17 cellular contexts compared by ENCODE assay signal in the genomic region with DNA sequence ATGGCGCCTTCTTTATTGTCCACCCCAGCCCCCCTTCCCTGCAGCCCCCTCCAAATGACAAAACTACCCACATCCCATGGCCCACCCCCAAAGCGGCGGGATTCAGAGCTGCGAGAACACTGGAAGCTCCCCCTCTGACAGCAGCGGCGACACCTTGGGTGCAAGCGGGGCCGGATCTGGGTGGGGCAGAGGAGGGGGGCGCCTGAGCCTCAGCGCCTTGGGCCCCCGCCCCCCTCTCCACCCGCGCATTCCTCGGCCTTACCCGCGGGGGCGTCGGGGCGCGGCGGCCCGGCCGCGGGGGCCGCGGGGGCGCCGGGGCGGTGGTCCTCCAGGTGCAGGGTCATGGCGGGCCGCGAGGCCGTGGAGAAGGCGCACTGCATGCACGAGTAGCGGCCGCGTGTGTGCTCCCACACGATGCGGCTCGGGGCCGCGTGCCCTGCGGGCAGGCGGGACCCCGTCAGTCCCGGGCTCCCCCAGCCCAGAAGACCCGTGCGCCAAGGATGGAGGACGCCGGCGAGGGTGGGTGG. TPM values are rescaled to one million over a fixed set of nuclear protein-coding genes. Genes with fewer than 3 reads are reported as not detected.
DNase-seq lines count a peak whose midpoint lies in the region; ATAC-seq and TF ChIP-seq lines count a peak whose summit lies in the region.
"Had no signal": no experiment of that assay in that cellular context is flagged by ENCODE, and none has a peak within 500 bp of the region (broad histone marks: within the 10 kb centered on the region; RNA-seq: fewer than 3 reads in every experiment).

No MANE protein-coding gene starts in this region.

- no peak for ATAC-seq in psoas muscle
- ATAC-seq: CD8-positive, alpha-beta T cell had no signal

- TF ChIP-seq CTCF in psoas muscle (IDR thresholded peaks at IDR 0.05), result no peak

- H3K27ac ChIP-seq in HUES6 (ENCODE audit: low read depth, low read length), result no peak overlapping the region
- no peak overlapping the region for H3K27ac ChIP-seq in neuronal stem cell (replicated peaks; ENCODE audit: low read length)
- H3K27ac ChIP-seq in psoas muscle, result no peak overlapping the region
- H3K27ac ChIP-seq: BLaER1, C4-2B had no signal

- H3K9me3 ChIP-seq in ES-I3 (ENCODE audit: control insufficient read depth, insufficient read depth, low read length) (no peaks in the 10 kb centered on the region), HUES6 (ENCODE audit: control insufficient read depth, insufficient read depth, low read depth, low read length) (peaks cover 3% of the 10 kb centered on the region; the same call in 1 of the 2 replicates), neuronal stem cell (replicated peaks in 1 of 2; ENCODE audit: control insufficient read depth in 2 of 2, insufficient read depth in 1 of 2, low read depth in 1 of 2, low read length in 2 of 2) (no peaks in the 10 kb centered on the region), psoas muscle (no peaks in the 10 kb centered on the region)
- H3K9me3 ChIP-seq: BLaER1, Caco-2 had no signal

- no CpG with 5 or more reads among the region's 52 CpGs for WGBS in neuronal stem cell (ENCODE audit: extremely low coverage in 2 of 2, insufficient read length in 2 of 2, insufficient replicate concordance in 1 of 2), 2 donors
- WGBS in psoas muscle, 3 donors, result 79 to 80% (median 79%) methylated on average over 21 to 52 of the region's 52 CpGs

- H3K4me2 ChIP-seq in neuronal stem cell (ENCODE audit: insufficient read depth, low read length, poor library complexity, severe bottlenecking), result no peak overlapping the region
- H3K4me2 ChIP-seq: BLaER1, GM23338 had no signal

- H3K23ac ChIP-seq in neuronal stem cell (ENCODE audit: low read depth, low read length, poor library complexity), result no peak overlapping the region

- no peak overlapping the region for H2BK5ac ChIP-seq in neuronal stem cell (ENCODE audit: low read length)

- no peak overlapping the region for H2BK12ac ChIP-seq in neuronal stem cell (ENCODE audit: low read length)

- peak overlapping the region; percentile 55 for H3K4me3 ChIP-seq in HUES6 (ENCODE audit: low read depth, low read length)
- H3K4me3 ChIP-seq in neuronal stem cell (ENCODE audit: low read length in 2 of 2), result no peak overlapping the region
- H3K4me3 ChIP-seq in psoas muscle, result no peak overlapping the region
- H3K4me3 ChIP-seq: BLaER1, GM23338 had no signal

- peaks cover 10% of the 10 kb centered on the region for H3K79me1 ChIP-seq in neuronal stem cell (ENCODE audit: low read depth, low read length)

- H2BK15ac ChIP-seq in neuronal stem cell (ENCODE audit: low read length), result peak overlapping the region; percentile 58

- H4K8ac ChIP-seq in neuronal stem cell (ENCODE audit: low read depth, low read length), result no peak overlapping the region

- H3K18ac ChIP-seq in neuronal stem cell (ENCODE audit: low read length), result no peak overlapping the region

- peak overlapping the region; percentile 34; the same call in 1 of the 2 replicates for H3K9ac ChIP-seq in ES-I3 (ENCODE audit: low read depth, low read length)
- H3K9ac ChIP-seq in HUES6 (ENCODE audit: low read length), result no peak overlapping the region
- no peak overlapping the region for H3K9ac ChIP-seq in neuronal stem cell (ENCODE audit: low read depth, low read length, poor library complexity)
- H3K9ac ChIP-seq: BLaER1 had no signal

- no peak for DNase-seq in neuronal stem cell (ENCODE audit: low spot score)
- DNase-seq in middle frontal gyrus (ENCODE audit: extremely low spot score, low spot score), result no peak
- DNase-seq in psoas muscle, result no peak
- DNase-seq in NCI-H1105 (lab: John Stamatoyannopoulos, UW), result no peak
- DNase-seq: Caco-2; CD4-positive, CD25-positive, alpha-beta regulatory T cell; CD8-positive, alpha-beta T cell; DMS153; DND-41; GF-D8; HCEC 1CT had no signal

- intact Hi-C loops in psoas muscle (cut with DNase I), result no loop called here

- H2BK120ac ChIP-seq in neuronal stem cell (ENCODE audit: low read depth, low read length), result no peak overlapping the region

- no peak overlapping the region for H2AK5ac ChIP-seq in neuronal stem cell (ENCODE audit: low read depth, low read length)

- no peak overlapping the region for H2AFZ ChIP-seq in neuronal stem cell (ENCODE audit: low read length)
- H2AFZ ChIP-seq: GM23338 had no signal

- H3K4me1 ChIP-seq in ES-I3 (ENCODE audit: insufficient read depth, low read length) (peaks cover 13% of the 10 kb centered on the region; the same call in 1 of the 2 replicates), HUES6 (ENCODE audit: control insufficient read depth, insufficient read depth, low read length) (peaks cover 25% of the 10 kb centered on the region), neuronal stem cell (ENCODE audit: control insufficient read depth in 2 of 2, insufficient read depth in 1 of 2, low read depth in 1 of 2, low read length in 2 of 2) (peaks cover 9 to 12% of the 10 kb centered on the region in 2 donors), psoas muscle (peaks cover 24% of the 10 kb centered on the region)

- no peak overlapping the region for H3K14ac ChIP-seq in neuronal stem cell (ENCODE audit: low read length)

- H3K36me3 ChIP-seq in ES-I3 (ENCODE audit: insufficient read depth, low read length) (no peaks in the 10 kb centered on the region), HUES6 (ENCODE audit: control insufficient read depth, insufficient read depth, low read length) (no peaks in the 10 kb centered on the region), neuronal stem cell (replicated peaks in 1 of 2; ENCODE audit: control insufficient read depth in 2 of 2, insufficient read depth in 2 of 2, low read length in 2 of 2) (peaks cover 5 to 23% of the 10 kb centered on the region in 2 donors), psoas muscle (ENCODE audit: insufficient read depth in 1 of 2, low read depth in 1 of 2) (peaks cover 0 to 12% of the 10 kb centered on the region in 2 donors)

- H4K91ac ChIP-seq in neuronal stem cell (ENCODE audit: low read depth, low read length, poor library complexity), result no peak overlapping the region

- no peaks in the 10 kb centered on the region for H3K27me3 ChIP-seq in HUES6 (ENCODE audit: control insufficient read depth, insufficient read depth, low read length)
- peaks cover 0 to 3% (median 0%) of the 10 kb centered on the region in 3 experiments for H3K27me3 ChIP-seq in neuronal stem cell (ENCODE audit: control insufficient read depth in 3 of 3, insufficient read depth in 3 of 3, low read depth in 1 of 3, low read length in 3 of 3)
- H3K27me3 ChIP-seq in psoas muscle (ENCODE audit: insufficient read depth in 3 of 3, low read length in 2 of 3), result no peaks in the 10 kb centered on the region
- H3K27me3 ChIP-seq: BLaER1 had no signal

- H3K4ac ChIP-seq in neuronal stem cell (ENCODE audit: low read length), result no peak overlapping the region

RNA-seq across cellular contexts. Expression of a gene that starts 3.3 kb away (rescaled TPM):
- 32.3 TPM for polyA plus RNA-seq in neuronal stem cell (2013, experiment 1 of 2)
- 33.4 TPM for polyA plus RNA-seq in neuronal stem cell (2013, experiment 2 of 2)
- 10 to 100 TPM; 15.6 to 19.3 (median 17.8) TPM for total RNA-seq in psoas muscle
- 10 to 100 TPM; 10.4 to 21.6 (median 17.8) TPM for polyA plus RNA-seq in psoas muscle

RNA-seq across cellular contexts. Expression of a gene that starts 8.2 kb away (rescaled TPM):
- 1.2 TPM for polyA plus RNA-seq in neuronal stem cell (2013, experiment 1 of 2)
- polyA plus RNA-seq in neuronal stem cell (2013, experiment 2 of 2), result 1.2 TPM
- under 1 TPM; 0.22 to 0.65 (median 0.49) TPM for total RNA-seq in psoas muscle
- polyA plus RNA-seq in psoas muscle, result under 1 TPM in 2 of 3 donors, not detected in 1; 0.27 to 0.29 TPM
- total RNA-seq: Caco-2 had no signal
- polyA plus RNA-seq: AG04450, GM23338 had no signal
